Comparison of ENCODE assay signal across 31 cellular contexts in the genomic region with DNA sequence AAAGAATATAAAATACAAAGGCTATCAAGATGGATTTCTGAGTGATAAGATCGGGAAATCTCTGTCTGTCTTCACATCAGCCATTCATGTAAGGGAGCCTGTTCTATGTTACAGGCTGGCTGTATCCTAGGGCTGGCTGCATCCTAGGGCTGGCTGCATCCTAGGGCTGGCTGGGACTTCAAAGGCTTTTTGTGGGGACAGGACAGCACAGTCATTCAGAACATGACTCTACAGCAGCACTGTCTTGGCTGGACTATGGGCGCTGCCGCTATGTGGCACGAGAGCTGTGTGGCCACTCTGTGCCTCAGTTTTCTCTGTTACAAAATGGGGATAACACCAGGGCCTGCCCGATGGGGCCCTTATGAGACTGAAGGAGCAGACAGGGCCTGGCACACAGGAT. TPM values are rescaled to one million over a fixed set of nuclear protein-coding genes. Genes with fewer than 3 reads are reported as not detected.
DNase-seq lines count a peak whose midpoint lies in the region; ATAC-seq and TF ChIP-seq lines count a peak whose summit lies in the region.
"Had no signal": no experiment of that assay in that cellular context is flagged by ENCODE, and none has a peak within 500 bp of the region (broad histone marks: within the 10 kb centered on the region; RNA-seq: fewer than 3 reads in every experiment).

No MANE protein-coding gene starts in this region.

- peaks cover 31% of the 10 kb centered on the region for H3K4me1 ChIP-seq in lower lobe of right lung
- H3K4me1 ChIP-seq in rectal smooth muscle tissue (ENCODE audit: control insufficient read depth, insufficient read depth, low read length) = peaks cover 9% of the 10 kb centered on the region
- H3K4me1 ChIP-seq: BE2C, Caco-2, parathyroid adenoma, uterus had no signal

- no peak overlapping the region for H3K9ac ChIP-seq in rectal smooth muscle tissue (ENCODE audit: low read length)
- H3K9ac ChIP-seq: parathyroid adenoma had no signal

- no peaks in the 10 kb centered on the region for H3K36me3 Mint-ChIP-seq in T-cell
- H3K36me3 Mint-ChIP-seq: immature natural killer cell; natural killer cell treated with Interleukin-12 subunit alpha and Interleukin-12 subunit beta and Interleukin-15 and Interleukin-18, amount 100 ng/mL, for 72 hours had no signal

- no peak overlapping the region for H3K27ac Mint-ChIP-seq in T-cell
- H3K27ac Mint-ChIP-seq: activated naive CD4-positive, alpha-beta T cell treated with anti-CD3 and anti-CD28 coated beads for 36 hours; activated T-cell treated with anti-CD3 and anti-CD28 coated beads, Interleukin-2, amount 50 U/mL, for 72 hours; dendritic cell treated with granulocyte-macrophage colony-stimulating factor and Interleukin-4, amounts not matched to agents 40 ng/mL and 50 ng/mL, for 4 days; H9; immature natural killer cell; natural killer cell treated with Interleukin-12 subunit alpha and Interleukin-12 subunit beta and Interleukin-15 and Interleukin-18, amount 100 ng/mL, for 72 hours; T-helper 2 cell treated with Interferon-gamma antibody and Interleukin-4, amounts not matched to agents 5 μg/mL and 100 μg/mL, for 36 hours had no signal

- H3K4me3 ChIP-seq in dorsolateral prefrontal cortex (no peak overlapping the region), lower lobe of right lung (no peak overlapping the region), rectal smooth muscle tissue (ENCODE audit: low read length) (no peak overlapping the region)
- H3K4me3 ChIP-seq: cardiac muscle cell, left lung, uterus had no signal

- POLR2A ChIA-PET in T-cell (lab: Charles Lee) = no interaction called here

- H3K9me3 ChIP-seq in lower lobe of right lung = no peaks in the 10 kb centered on the region
- H3K9me3 ChIP-seq: BE2C, Caco-2, left lung, uterus had no signal

- no peak for ATAC-seq in lower lobe of right lung
- ATAC-seq in GM18511 (IDR thresholded peaks at IDR 0.05; ENCODE audit: unreplicated experiment) = no peak
- no peak for ATAC-seq in T-cell (replicated peaks in 1 of 4)
- no peak for ATAC-seq in GM19328 (IDR thresholded peaks at IDR 0.05; ENCODE audit: unreplicated experiment)
- ATAC-seq: activated T-cell treated with anti-CD3 and anti-CD28 coated beads, Interleukin-2, amount 50 U/mL, for 72 hours; left lung; natural killer cell treated with Interleukin-12 subunit alpha and Interleukin-12 subunit beta and Interleukin-15 and Interleukin-18, amount 100 ng/mL, for 72 hours; SK-N-SH treated with all-trans-retinoic acid at 6 μM for 48 hours had no signal

- no peaks in the 10 kb centered on the region for H3K9me3 Mint-ChIP-seq in T-cell
- H3K9me3 Mint-ChIP-seq: activated naive CD4-positive, alpha-beta T cell treated with anti-CD3 and anti-CD28 coated beads for 36 hours; activated T-cell treated with anti-CD3 and anti-CD28 coated beads, Interleukin-2, amount 50 U/mL, for 72 hours; dendritic cell treated with granulocyte-macrophage colony-stimulating factor and Interleukin-4, amounts not matched to agents 40 ng/mL and 50 ng/mL, for 4 days; H9; immature natural killer cell; natural killer cell treated with Interleukin-12 subunit alpha and Interleukin-12 subunit beta and Interleukin-15 and Interleukin-18, amount 100 ng/mL, for 72 hours; T-helper 2 cell treated with Interferon-gamma antibody and Interleukin-4, amounts not matched to agents 5 μg/mL and 100 μg/mL, for 36 hours had no signal

- peaks cover 13 to 43% of the 10 kb centered on the region in 2 donors for H3K27me3 Mint-ChIP-seq in T-cell

- no peaks in the 10 kb centered on the region for H3K27me3 ChIP-seq in dorsolateral prefrontal cortex
- no peaks in the 10 kb centered on the region for H3K27me3 ChIP-seq in lower lobe of right lung (ENCODE audit: low read depth)
- no peaks in the 10 kb centered on the region for H3K27me3 ChIP-seq in rectal smooth muscle tissue (ENCODE audit: control insufficient read depth, insufficient read depth, low read length)
- H3K27me3 ChIP-seq: cardiac muscle cell, uterus had no signal

- peak in 13 of 56 donors; percentile 5 to 42 (median 16) for TF ChIP-seq CTCF in dorsolateral prefrontal cortex (IDR thresholded peaks at IDR 0.05 in 54 of 56, conservative IDR thresholded peaks at IDR 0.05 in 2 of 56; ENCODE audit: low read depth in 1 of 56, partially characterized antibody in 56 of 56)
- no peak for TF ChIP-seq CTCF in lower lobe of right lung (IDR thresholded peaks at IDR 0.05)

- H3K36me3 ChIP-seq in lower lobe of right lung = no peaks in the 10 kb centered on the region
- no peaks in the 10 kb centered on the region for H3K36me3 ChIP-seq in rectal smooth muscle tissue (ENCODE audit: control insufficient read depth, insufficient read depth, low read length)
- H3K36me3 ChIP-seq: BE2C, cardiac muscle cell, left lung, uterus had no signal

- DNase-seq in Ammon's horn (ENCODE audit: low spot score) (peak; percentile 85), dorsolateral prefrontal cortex (peak in 9 of 10 donors; percentile 44 to 84 (median 72)), lower lobe of right lung (no peak), NCI-H2107 treated with DMSO at 0.1 percent for 48 hours (lab: John Stamatoyannopoulos, UW; ENCODE audit: unreplicated experiment) (no peak), T-cell (no peak)
- DNase-seq: activated CD4-positive, alpha-beta T cell treated with anti-CD3 and anti-CD28 coated beads for 4 hours; activated naive CD4-positive, alpha-beta T cell treated with anti-CD3 and anti-CD28 coated beads for 36 hours; activated T-cell treated with anti-CD3 and anti-CD28 coated beads, Interleukin-2, amount 50 U/mL, for 72 hours; amniotic stem cell; BE2C; Caco-2; DMS79; H9; immature natural killer cell; Kasumi-1; left lung; NCI-H187; NCI-H526; RPMI8226; stimulated activated CD8-positive, alpha-beta memory T cell treated with anti-CD3 and anti-CD28 coated beads, Interleukin-4, amount 100 ng/mL, for 48 hours; uterus had no signal

- CTCF ChIA-PET in T-cell (lab: Charles Lee) = interaction anchor here in 1 of 2 donors (0.6 kb wide), 1 partner anchor 24 kb away, joined by 3 read pairs; no protein-coding TSS in a partner anchor

- no peaks in the 10 kb centered on the region for H3K4me1 Mint-ChIP-seq in T-cell

- intact Hi-C loops in dorsolateral prefrontal cortex (cut with DNase I) (no loop called here), lower lobe of right lung (cut with DNase I) (no loop called here)

- H3K27ac ChIP-seq in dorsolateral prefrontal cortex (peak overlapping the region; percentile 6 to 93 (median 83)), lower lobe of right lung (peak overlapping the region; percentile 49), rectal smooth muscle tissue (ENCODE audit: low read depth, low read length) (peak overlapping the region; percentile 37)
- H3K27ac ChIP-seq: cardiac muscle cell, HL-60, left lung, parathyroid adenoma, uterus had no signal

- no peak overlapping the region for H3K4me3 Mint-ChIP-seq in T-cell
- H3K4me3 Mint-ChIP-seq: activated naive CD4-positive, alpha-beta T cell treated with anti-CD3 and anti-CD28 coated beads for 36 hours; activated T-cell treated with anti-CD3 and anti-CD28 coated beads, Interleukin-2, amount 50 U/mL, for 72 hours; dendritic cell treated with granulocyte-macrophage colony-stimulating factor and Interleukin-4, amounts not matched to agents 40 ng/mL and 50 ng/mL, for 4 days; H9; immature natural killer cell; natural killer cell treated with Interleukin-12 subunit alpha and Interleukin-12 subunit beta and Interleukin-15 and Interleukin-18, amount 100 ng/mL, for 72 hours; T-helper 2 cell treated with Interferon-gamma antibody and Interleukin-4, amounts not matched to agents 5 μg/mL and 100 μg/mL, for 36 hours had no signal

RNA-seq across cellular contexts. Expression of a gene that starts 10.2 kb away (rescaled TPM):
- 10 to 100 TPM in 98 of 120 experiments, 1 to 10 TPM in 22; 6.8 to 26.1 (median 12.6) TPM for total RNA-seq in dorsolateral prefrontal cortex
- 23.0 TPM for total RNA-seq in lower lobe of right lung
- total RNA-seq in T-cell = under 1 TPM in 3 of 5 donors, not detected in 2; 0.06 to 0.12 (median 0.07) TPM
- total RNA-seq: activated naive CD4-positive, alpha-beta T cell treated with anti-CD3 and anti-CD28 coated beads for 36 hours; activated T-cell treated with anti-CD3 and anti-CD28 coated beads, Interleukin-2, amount 50 U/mL, for 72 hours; Caco-2; natural killer cell treated with Interleukin-12 subunit alpha and Interleukin-12 subunit beta and Interleukin-15 and Interleukin-18, amount 100 ng/mL, for 72 hours had no signal

RNA-seq across cellular contexts. Expression of a gene that starts 30.2 kb away (rescaled TPM):
- total RNA-seq in dorsolateral prefrontal cortex = 1 to 10 TPM in 27 of 120 experiments, under 1 TPM in 93; 0.21 to 2.5 (median 0.65) TPM
- 8.4 TPM for total RNA-seq in lower lobe of right lung
- under 1 TPM in 3 of 5 donors, not detected in 2; 0.03 to 0.07 (median 0.06) TPM for total RNA-seq in T-cell
- total RNA-seq: activated naive CD4-positive, alpha-beta T cell treated with anti-CD3 and anti-CD28 coated beads for 36 hours; natural killer cell treated with Interleukin-12 subunit alpha and Interleukin-12 subunit beta and Interleukin-15 and Interleukin-18, amount 100 ng/mL, for 72 hours had no signal

Comparison
In these comparisons a context has a peak if more than half of its experiments do, and no peak if none do; other contexts are left out.
1. DNase-seq: peak in Ammon's horn (single experiment) and dorsolateral prefrontal cortex (9 of 10); none in lower lobe of right lung (single experiment), NCI-H2107 treated with DMSO at 0.1 percent for 48 hours (single experiment) and T-cell (0 of 34).
2. RNA of a gene that starts 10.2 kb away (total RNA-seq): 23.0 TPM in lower lobe of right lung (single experiment) and 6.8 to 26.1 TPM in dorsolateral prefrontal cortex; 0.06 to 0.12 TPM in T-cell; every median in the first group is over 4 times any median in the second.
3. Peak in every context shown above with its lines, with median percentiles within 50 percentile points of each other: H3K27ac ChIP-seq.